ENCODE assay signal across 1 cellular context in the genomic region with DNA sequence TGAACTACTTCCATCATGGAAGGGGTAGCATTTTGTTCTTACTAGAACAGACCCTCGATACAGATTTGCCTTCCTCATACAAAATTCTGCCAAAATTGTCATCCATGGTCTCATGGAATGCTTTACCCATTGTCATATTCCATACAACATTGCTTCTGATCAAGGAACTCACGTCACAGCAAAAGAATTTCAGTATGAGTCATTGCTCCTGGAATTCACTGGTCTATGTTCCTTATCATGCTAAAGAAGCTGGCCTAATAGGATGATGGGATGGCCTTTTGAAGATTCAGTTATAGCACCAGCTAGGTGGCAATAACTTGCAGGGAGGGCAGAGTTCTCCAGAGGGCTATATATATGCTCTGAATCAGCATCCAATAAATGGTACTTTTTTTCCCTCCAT.
TF ChIP-seq lines count a peak whose summit lies in the region.

No MANE protein-coding gene starts in this region.

TF ChIP-seq in H1, 55 proteins besides CTCF, POLR2A, EP300 and RAD21:
- TF ChIP-seq TEAD4 (IDR thresholded peaks at IDR 0.05; ENCODE audit: low read depth, low read length), result peak; percentile 57; the same call in 1 of the 2 replicates
- TF ChIP-seq CREB1 (IDR thresholded peaks at IDR 0.05), result no peak
- no peak for TF ChIP-seq NANOG (IDR thresholded peaks at IDR 0.05; ENCODE audit: insufficient read depth, low read depth, low read length, poor library complexity, severe bottlenecking)
- TF ChIP-seq KDM1A (IDR thresholded peaks at IDR 0.05; ENCODE audit: borderline replicate concordance, low read length), result no peak
- TF ChIP-seq JUN (IDR thresholded peaks at IDR 0.05; ENCODE audit: low read depth, low read length), result peak; percentile 73; the same call in 1 of the 2 replicates
- TF ChIP-seq JUND (IDR thresholded peaks at IDR 0.05; ENCODE audit: low read length), result peak; percentile 92
- no peak for TF ChIP-seq SP4 (IDR thresholded peaks at IDR 0.05; ENCODE audit: low read length)
